In the genomic region with DNA sequence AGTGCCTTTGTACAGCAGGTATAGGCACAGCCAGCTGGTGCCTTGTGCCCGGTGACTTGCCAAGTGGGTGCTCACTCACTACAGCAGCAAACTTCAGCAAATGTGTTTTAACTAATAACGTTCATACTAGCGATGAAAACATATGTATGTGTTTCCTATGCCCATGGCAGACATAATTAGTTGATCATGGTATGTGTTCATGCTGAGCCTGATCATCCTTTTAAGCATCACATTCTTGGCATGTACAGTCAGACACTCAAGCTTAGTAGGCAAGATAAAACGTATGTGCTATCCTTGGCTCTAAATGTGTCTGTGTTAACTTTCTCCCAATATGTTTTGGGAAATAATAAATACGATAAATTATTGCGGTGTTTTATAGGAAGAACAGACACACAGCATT, we compare ENCODE assay signal across 20 cellular contexts.
"Had no signal": no experiment of that assay in that cellular context is flagged by ENCODE, and none has a peak within 500 bp of the region (broad histone marks: within the 10 kb centered on the region; RNA-seq: fewer than 3 reads in every experiment).

No MANE protein-coding gene starts in this region.

- H3K27me3 Mint-ChIP-seq: activated naive CD8-positive, alpha-beta T cell treated with anti-CD3 and anti-CD28 coated beads for 36 hours had no signal

- H3K9me3 ChIP-seq: left ventricle myocardium inferior, mucosa of descending colon, spleen, thyroid gland, upper lobe of right lung had no signal

- H3K4me1 Mint-ChIP-seq: activated naive CD8-positive, alpha-beta T cell treated with anti-CD3 and anti-CD28 coated beads for 36 hours had no signal

- H3K9me3 Mint-ChIP-seq: activated CD4-positive, alpha-beta memory T cell treated with anti-CD3 and anti-CD28 coated beads for 36 hours; activated naive CD8-positive, alpha-beta T cell treated with anti-CD3 and anti-CD28 coated beads for 36 hours; naive thymus-derived CD4-positive, alpha-beta T cell; neural crest cell; T-helper 1 cell treated with Interleukin-12 subunit alpha and Interleukin-12 subunit beta and Interleukin-4 antibody, amounts not matched to agents 30 μg/mL and 1 μg/mL, for 36 hours had no signal

- H3K36me3 Mint-ChIP-seq: activated CD4-positive, alpha-beta memory T cell treated with anti-CD3 and anti-CD28 coated beads for 36 hours; activated naive CD8-positive, alpha-beta T cell treated with anti-CD3 and anti-CD28 coated beads for 36 hours; naive thymus-derived CD4-positive, alpha-beta T cell had no signal

- H3K27ac Mint-ChIP-seq: activated CD4-positive, alpha-beta memory T cell treated with anti-CD3 and anti-CD28 coated beads for 36 hours; activated naive CD8-positive, alpha-beta T cell treated with anti-CD3 and anti-CD28 coated beads for 36 hours; naive thymus-derived CD4-positive, alpha-beta T cell; T-helper 1 cell treated with Interleukin-12 subunit alpha and Interleukin-12 subunit beta and Interleukin-4 antibody, amounts not matched to agents 30 μg/mL and 1 μg/mL, for 36 hours had no signal

- H3K27ac ChIP-seq: foreskin keratinocyte, left ventricle myocardium inferior, spleen, thyroid gland, upper lobe of right lung had no signal

- DNase-seq: activated CD4-positive, alpha-beta memory T cell treated with anti-CD3 and anti-CD28 coated beads for 36 hours; activated CD4-positive, alpha-beta T cell treated with anti-CD3 and anti-CD28 coated beads for 48 hours; activated naive CD4-positive, alpha-beta T cell treated with Interleukin-2 at 50 U/mL for 16 hours; activated naive CD8-positive, alpha-beta T cell treated with anti-CD3 and anti-CD28 coated beads for 36 hours; activated T-cell treated with anti-CD3 and anti-CD28 coated beads, Interleukin-2, amount 50 U/mL, for 48 hours; hippocampal formation; left ventricle myocardium inferior; mucosa of descending colon; naive thymus-derived CD4-positive, alpha-beta T cell; occipital lobe; retina; spleen; stimulated activated CD4-positive, alpha-beta T cell treated with anti-CD3 and anti-CD28 coated beads, Interleukin-4, amount 100 ng/mL, for 1 hour; stimulated activated naive CD4-positive, alpha-beta T cell treated with Interleukin-2 at 50 U/mL for 16 hours; T1000; thyroid gland; upper lobe of right lung had no signal

- H3K4me3 Mint-ChIP-seq: activated CD4-positive, alpha-beta memory T cell treated with anti-CD3 and anti-CD28 coated beads for 36 hours; activated naive CD8-positive, alpha-beta T cell treated with anti-CD3 and anti-CD28 coated beads for 36 hours; naive thymus-derived CD4-positive, alpha-beta T cell; neural crest cell; T-helper 1 cell treated with Interleukin-12 subunit alpha and Interleukin-12 subunit beta and Interleukin-4 antibody, amounts not matched to agents 30 μg/mL and 1 μg/mL, for 36 hours had no signal

- H3K36me3 ChIP-seq: left ventricle myocardium inferior, spleen, thyroid gland, upper lobe of right lung had no signal

- H3K27me3 ChIP-seq: foreskin keratinocyte, thyroid gland, upper lobe of right lung had no signal

- H3K4me3 ChIP-seq: left ventricle myocardium inferior, mucosa of descending colon, spleen, thyroid gland, upper lobe of right lung had no signal
